ENCODE assay signal across 1 cellular context in the genomic region with DNA sequence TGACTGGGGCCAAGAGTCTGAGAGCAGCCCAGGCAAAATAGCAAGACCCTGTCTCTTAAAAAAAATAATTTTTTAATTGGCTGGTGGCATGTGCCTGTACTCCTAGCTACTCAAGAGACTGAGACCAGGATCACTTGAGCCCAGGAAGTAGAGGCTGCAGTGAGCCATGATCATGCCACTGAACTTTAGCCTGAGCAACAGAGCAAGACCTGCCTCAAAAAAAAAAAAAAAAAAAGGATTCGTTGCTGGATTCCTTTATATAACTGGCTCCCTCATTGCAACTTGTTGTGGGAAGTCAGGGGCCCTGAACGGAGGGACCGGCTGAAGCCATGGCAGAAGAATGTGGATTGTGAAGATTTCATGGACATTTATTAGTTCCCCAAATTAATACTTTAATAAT.
A peak's percentile ranks its signal among the peaks of the same experiment; 100 is the strongest.
TF ChIP-seq lines count a peak whose summit lies in the region.

No MANE protein-coding gene starts in this region.

TF ChIP-seq in HepG2, 621 proteins besides CTCF, POLR2A, EP300 and RAD21:
- TF ChIP-seq, protein P1, sequence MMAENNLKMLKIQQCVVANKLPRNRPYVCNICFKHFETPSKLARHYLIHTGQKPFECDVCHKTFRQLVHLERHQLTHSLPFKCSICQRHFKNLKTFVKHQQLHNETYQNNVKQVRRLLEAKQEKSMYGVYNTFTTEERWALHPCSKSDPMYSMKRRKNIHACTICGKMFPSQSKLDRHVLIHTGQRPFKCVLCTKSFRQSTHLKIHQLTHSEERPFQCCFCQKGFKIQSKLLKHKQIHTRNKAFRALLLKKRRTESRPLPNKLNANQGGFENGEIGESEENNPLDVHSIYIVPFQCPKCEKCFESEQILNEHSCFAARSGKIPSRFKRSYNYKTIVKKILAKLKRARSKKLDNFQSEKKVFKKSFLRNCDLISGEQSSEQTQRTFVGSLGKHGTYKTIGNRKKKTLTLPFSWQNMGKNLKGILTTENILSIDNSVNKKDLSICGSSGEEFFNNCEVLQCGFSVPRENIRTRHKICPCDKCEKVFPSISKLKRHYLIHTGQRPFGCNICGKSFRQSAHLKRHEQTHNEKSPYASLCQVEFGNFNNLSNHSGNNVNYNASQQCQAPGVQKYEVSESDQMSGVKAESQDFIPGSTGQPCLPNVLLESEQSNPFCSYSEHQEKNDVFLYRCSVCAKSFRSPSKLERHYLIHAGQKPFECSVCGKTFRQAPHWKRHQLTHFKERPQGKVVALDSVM (CRISPR knock-in tag; IDR thresholded peaks at IDR 0.05), result peak; percentile 52
- TF ChIP-seq, protein P2, sequence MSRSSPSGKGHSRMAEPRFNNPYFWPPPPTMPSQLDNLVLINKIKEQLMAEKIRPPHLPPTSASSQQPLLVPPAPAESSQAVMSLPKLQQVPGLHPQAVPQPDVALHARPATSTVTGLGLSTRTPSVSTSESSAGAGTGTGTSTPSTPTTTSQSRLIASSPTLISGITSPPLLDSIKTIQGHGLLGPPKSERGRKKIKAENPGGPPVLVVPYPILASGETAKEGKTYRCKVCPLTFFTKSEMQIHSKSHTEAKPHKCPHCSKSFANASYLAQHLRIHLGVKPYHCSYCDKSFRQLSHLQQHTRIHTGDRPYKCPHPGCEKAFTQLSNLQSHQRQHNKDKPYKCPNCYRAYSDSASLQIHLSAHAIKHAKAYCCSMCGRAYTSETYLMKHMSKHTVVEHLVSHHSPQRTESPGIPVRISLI (CRISPR knock-in tag; IDR thresholded peaks at IDR 0.05; ENCODE audit: borderline replicate concordance), result 0 out of 2 replicates have a peak, but pooled peaks have one; percentile 34
- peak; percentile 18; the same call in 1 of the 2 replicates for TF ChIP-seq HNF4A (CRISPR knock-in tag; IDR thresholded peaks at IDR 0.05)
